In genomic region chr21:41769933-41770332, GRCh38 we compare ENCODE assay signal across 24 cellular contexts. TPM values are rescaled to one million over a fixed set of nuclear protein-coding genes. Genes with fewer than 3 reads are reported as not detected.
DNase-seq lines count a peak whose midpoint lies in the region; ATAC-seq, FAIRE-seq and TF ChIP-seq lines count a peak whose summit lies in the region.
"Had no signal": no experiment of that assay in that cellular context is flagged by ENCODE, and none has a peak within 500 bp of the region (broad histone marks: within the 10 kb centered on the region; RNA-seq: fewer than 3 reads in every experiment).

No MANE protein-coding gene starts in this region.

- H3K9ac ChIP-seq in DND-41 (ENCODE audit: low read depth, low read length) (peak overlapping the region; percentile 63), K562 (ENCODE audit: insufficient read depth in 1 of 2, low read depth in 2 of 2, low read length in 2 of 2) (no peak overlapping the region)
- H3K9ac ChIP-seq: BLaER1 treated with 17β-estradiol and CSF1 and Interleukin-3, amounts not matched to agents 10 nM and 100 nM; SK-N-SH had no signal

- H3K4me3 Mint-ChIP-seq in CD4-positive, CD25-positive, alpha-beta regulatory T cell, result peak overlapping the region; percentile 26 to 79 (median 46)
- H3K4me3 Mint-ChIP-seq in natural killer cell treated with Interleukin-12 subunit alpha and Interleukin-12 subunit beta and Interleukin-15 and Interleukin-18, amount 100 ng/mL, for 72 hours, result no peak overlapping the region
- H3K4me3 Mint-ChIP-seq: activated naive CD8-positive, alpha-beta T cell treated with anti-CD3 and anti-CD28 coated beads for 36 hours; activated T-cell treated with anti-CD3 and anti-CD28 coated beads, Interleukin-2, amount 50 U/mL, for 72 hours had no signal

- no peaks in the 10 kb centered on the region for H3K9me3 ChIP-seq in CD4-positive, CD25-positive, alpha-beta regulatory T cell (ENCODE audit: control insufficient read depth in 2 of 2, low read length in 2 of 2)
- H3K9me3 ChIP-seq in DND-41 (ENCODE audit: insufficient read depth, low read length, severe bottlenecking), result peaks cover 7% of the 10 kb centered on the region
- H3K9me3 ChIP-seq in K562 (replicated peaks; ENCODE audit: control insufficient read depth, insufficient read depth, low read depth, low read length), result no peaks in the 10 kb centered on the region
- H3K9me3 ChIP-seq in mucosa of descending colon, result no peaks in the 10 kb centered on the region
- H3K9me3 ChIP-seq: heart left ventricle, SK-N-SH had no signal

- H3K4me2 ChIP-seq in DND-41 (ENCODE audit: insufficient read depth, low read length), result peak overlapping the region; percentile 60
- H3K4me2 ChIP-seq in K562 (ENCODE audit: insufficient read depth, low read length), result no peak overlapping the region
- H3K4me2 ChIP-seq: BLaER1 treated with 17β-estradiol and CSF1 and Interleukin-3, amounts not matched to agents 10 nM and 100 nM; SK-N-SH; smooth muscle cell had no signal

- peaks cover 9 to 35% (median 17%) of the 10 kb centered on the region in 4 donors for H3K4me1 Mint-ChIP-seq in CD4-positive, CD25-positive, alpha-beta regulatory T cell
- H3K4me1 Mint-ChIP-seq in natural killer cell treated with Interleukin-12 subunit alpha and Interleukin-12 subunit beta and Interleukin-15 and Interleukin-18, amount 100 ng/mL, for 72 hours (ENCODE audit: low read depth in 2 of 2), result peaks cover 21 to 22% of the 10 kb centered on the region in 2 donors

- in situ Hi-C loops in K562 (cut with MboI), result no loop called here

- no peaks in the 10 kb centered on the region for H3K9me1 ChIP-seq in K562 (ENCODE audit: control insufficient read depth, insufficient read depth, low read length)

- no peak for TF ChIP-seq RAD21 in K562 (CRISPR knock-in tag; conservative IDR thresholded peaks at IDR 0.05 in 1 of 2, IDR thresholded peaks at IDR 0.05 in 1 of 2)

- intact Hi-C loops in K562 (cut with micrococcal nuclease), result loop anchor here (10.0 kb wide), 1 partner anchor 485 kb away; no protein-coding TSS in a partner anchor
- intact Hi-C loops in mucosa of descending colon (cut with DNase I, micrococcal nuclease), result loop anchor here (10.0 kb wide), 2 partner anchors 135 to 155 kb away; no protein-coding TSS in a partner anchor

- no peak for FAIRE-seq in K562 (lab: Jason Lieb, UNC)
- FAIRE-seq: astrocyte, GM19239 had no signal

- no peak for ATAC-seq in CD4-positive, CD25-positive, alpha-beta regulatory T cell (ENCODE audit: low read depth in 2 of 2)
- ATAC-seq in DND-41 (ENCODE audit: insufficient read depth, low read depth), result no peak
- peak; percentile 45; the same call in 1 of the 3 replicates for ATAC-seq in K562
- ATAC-seq in mucosa of descending colon, result peak; percentile 18
- no peak for ATAC-seq in natural killer cell treated with Interleukin-12 subunit alpha and Interleukin-12 subunit beta and Interleukin-15 and Interleukin-18, amount 100 ng/mL, for 72 hours
- ATAC-seq: activated T-cell treated with anti-CD3 and anti-CD28 coated beads, Interleukin-2, amount 50 U/mL, for 72 hours; heart left ventricle; left cardiac atrium had no signal

- peaks cover 32% of the 10 kb centered on the region for H3K4me1 ChIP-seq in CD4-positive, CD25-positive, alpha-beta regulatory T cell (ENCODE audit: control insufficient read depth, insufficient read depth, low read length, poor library complexity, severe bottlenecking)
- H3K4me1 ChIP-seq in DND-41 (ENCODE audit: insufficient read depth, low read length) (peaks cover 100% of the 10 kb centered on the region), K562 (replicated peaks in 1 of 2; ENCODE audit: control insufficient read depth in 2 of 2, insufficient read depth in 2 of 2, low read length in 2 of 2) (peaks cover 0 to 5% of the 10 kb centered on the region in 2 experiments; a peak in 2 of 5 replicates), mucosa of descending colon (ENCODE audit: low read depth) (peaks cover 13% of the 10 kb centered on the region)

- no peaks in the 10 kb centered on the region for H3K36me3 ChIP-seq in CD4-positive, CD25-positive, alpha-beta regulatory T cell (ENCODE audit: control insufficient read depth, insufficient read depth, low read length)
- H3K36me3 ChIP-seq in DND-41 (ENCODE audit: insufficient read depth, low read length) (no peaks in the 10 kb centered on the region), K562 (ENCODE audit: control insufficient read depth, insufficient read depth, low read length) (no peaks in the 10 kb centered on the region), mucosa of descending colon (ENCODE audit: low read depth) (no peaks in the 10 kb centered on the region)
- H3K36me3 ChIP-seq: BLaER1 treated with 17β-estradiol and CSF1 and Interleukin-3, amounts not matched to agents 10 nM and 100 nM; heart left ventricle had no signal

- no peaks in the 10 kb centered on the region for H3K36me3 Mint-ChIP-seq in CD4-positive, CD25-positive, alpha-beta regulatory T cell
- H3K36me3 Mint-ChIP-seq in natural killer cell treated with Interleukin-12 subunit alpha and Interleukin-12 subunit beta and Interleukin-15 and Interleukin-18, amount 100 ng/mL, for 72 hours, result peaks cover 10% of the 10 kb centered on the region
- H3K36me3 Mint-ChIP-seq: activated naive CD8-positive, alpha-beta T cell treated with anti-CD3 and anti-CD28 coated beads for 36 hours had no signal

- H3K4me3 ChIP-seq in CD4-positive, CD25-positive, alpha-beta regulatory T cell (ENCODE audit: low read depth, low read length), result no peak overlapping the region
- H3K4me3 ChIP-seq in DND-41 (ENCODE audit: low read depth in 1 of 2, low read length in 2 of 2) (peak overlapping the region in 1 of 2 experiments; percentile 38; a peak in 1 of 4 replicates), K562 (no peak overlapping the region), mucosa of descending colon (no peak overlapping the region)
- H3K4me3 ChIP-seq: BLaER1 treated with 17β-estradiol and CSF1 and Interleukin-3, amounts not matched to agents 10 nM and 100 nM; heart left ventricle; smooth muscle cell had no signal

- 0% methylated on average over 5 of the region's 5 CpGs for WGBS in K562 (ENCODE audit: insufficient coverage, low coverage, missing lambda C conversion rate)

- BruUV-seq in K562 (replicated peaks; lab: Mats Ljungman, UMichigan), result no TSS peak

- H3K27ac Mint-ChIP-seq in CD4-positive, CD25-positive, alpha-beta regulatory T cell, result no peak overlapping the region
- H3K27ac Mint-ChIP-seq in natural killer cell treated with Interleukin-12 subunit alpha and Interleukin-12 subunit beta and Interleukin-15 and Interleukin-18, amount 100 ng/mL, for 72 hours, result no peak overlapping the region
- H3K27ac Mint-ChIP-seq: activated naive CD8-positive, alpha-beta T cell treated with anti-CD3 and anti-CD28 coated beads for 36 hours; activated T-cell treated with anti-CD3 and anti-CD28 coated beads, Interleukin-2, amount 50 U/mL, for 72 hours had no signal

- CTCF ChIA-PET in K562 (lab: Yijun Ruan, JAX; ENCODE audit: low intra/inter-chr PET ratio), result no interaction called here

- H3K27me3 ChIP-seq in CD4-positive, CD25-positive, alpha-beta regulatory T cell (ENCODE audit: control insufficient read depth, insufficient read depth, low read length), result peaks cover 22% of the 10 kb centered on the region
- H3K27me3 ChIP-seq in DND-41 (ENCODE audit: insufficient read depth, low read length, poor library complexity) (no peaks in the 10 kb centered on the region), K562 (ENCODE audit: control insufficient read depth in 2 of 2, insufficient read depth in 2 of 2, low read length in 2 of 2) (peaks cover 56 to 64% of the 10 kb centered on the region in 2 experiments)

- H3K27ac ChIP-seq in CD4-positive, CD25-positive, alpha-beta regulatory T cell (ENCODE audit: insufficient read depth, low read length, poor library complexity, severe bottlenecking), result no peak overlapping the region
- peak overlapping the region; percentile 96 for H3K27ac ChIP-seq in DND-41 (ENCODE audit: low read length)
- H3K27ac ChIP-seq in K562 (ENCODE audit: extremely low read depth, low read depth, low read length), result no peak overlapping the region
- H3K27ac ChIP-seq: BLaER1 treated with 17β-estradiol and CSF1 and Interleukin-3, amounts not matched to agents 10 nM and 100 nM; heart left ventricle had no signal

- no peak for TF ChIP-seq EP300 in K562 (IDR thresholded peaks at IDR 0.05; ENCODE audit: low read length)

- H4K20me1 ChIP-seq in DND-41 (ENCODE audit: insufficient read depth, low read length) (no peaks in the 10 kb centered on the region), K562 (replicated peaks; ENCODE audit: control insufficient read depth, insufficient read depth, low read length) (peaks cover 9% of the 10 kb centered on the region; the same call in 1 of the 2 replicates)

- H3K27me3 Mint-ChIP-seq in CD4-positive, CD25-positive, alpha-beta regulatory T cell, result peaks cover 55% of the 10 kb centered on the region
- peaks cover 55 to 68% of the 10 kb centered on the region in 2 donors for H3K27me3 Mint-ChIP-seq in natural killer cell treated with Interleukin-12 subunit alpha and Interleukin-12 subunit beta and Interleukin-15 and Interleukin-18, amount 100 ng/mL, for 72 hours

- TF ChIP-seq POLR2A in K562 (conservative IDR thresholded peaks at IDR 0.05), result no peak

- TF ChIP-seq CTCF in DND-41 (IDR thresholded peaks at IDR 0.05; ENCODE audit: borderline replicate concordance, extremely low read depth, low read length, poor library complexity, severe bottlenecking) (no peak), K562 (IDR thresholded peaks at IDR 0.05 in 2 of 3, conservative IDR thresholded peaks at IDR 0.05 in 1 of 3; ENCODE audit: insufficient read depth in 2 of 3, low read depth in 1 of 3, low read length in 3 of 3) (no peak), mucosa of descending colon (IDR thresholded peaks at IDR 0.05) (no peak)

- H3K9me3 Mint-ChIP-seq in CD4-positive, CD25-positive, alpha-beta regulatory T cell, result peaks cover 0 to 2% (median 0%) of the 10 kb centered on the region in 7 donors
- no peaks in the 10 kb centered on the region for H3K9me3 Mint-ChIP-seq in natural killer cell treated with Interleukin-12 subunit alpha and Interleukin-12 subunit beta and Interleukin-15 and Interleukin-18, amount 100 ng/mL, for 72 hours
- H3K9me3 Mint-ChIP-seq: activated T-cell treated with anti-CD3 and anti-CD28 coated beads, Interleukin-2, amount 50 U/mL, for 72 hours had no signal

- H3K79me2 ChIP-seq in DND-41 (ENCODE audit: insufficient read depth, low read length), result peaks cover 7% of the 10 kb centered on the region; the same call in 1 of the 2 replicates
- H3K79me2 ChIP-seq in K562 (ENCODE audit: control insufficient read depth, insufficient read depth, low read length), result no peaks in the 10 kb centered on the region

- DNase-seq in CD4-positive, CD25-positive, alpha-beta regulatory T cell, result no peak
- DNase-seq in DND-41 (no peak), K562 (ENCODE audit: extremely low read depth in 1 of 4, low spot score in 3 of 4) (no peak), mucosa of descending colon (no peak), NCI-H2081 treated with DMSO at 0.1 percent for 48 hours (lab: John Stamatoyannopoulos, UW) (no peak), SKM-1 treated with dmso at 0.1 percent for 144 hours (lab: John Stamatoyannopoulos, UW; ENCODE audit: unreplicated experiment) (no peak)
- DNase-seq in natural killer cell treated with Interleukin-12 subunit alpha and Interleukin-12 subunit beta and Interleukin-15 and Interleukin-18, amount 100 ng/mL, for 72 hours (ENCODE audit: low spot score), result no peak
- DNase-seq: activated CD4-positive, alpha-beta T cell treated with anti-CD3 and anti-CD28 coated beads for 4 hours; activated naive CD8-positive, alpha-beta T cell treated with anti-CD3 and anti-CD28 coated beads for 36 hours; activated T-cell treated with anti-CD3 and anti-CD28 coated beads, Interleukin-2, amount 50 U/mL, for 72 hours; foreskin fibroblast; heart left ventricle; KG1; left cardiac atrium; MM.1S; NCI-H1436; NCI-H526 treated with DMSO at 0.1 percent for 48 hours; SK-N-SH; substantia nigra had no signal

- POLR2A ChIA-PET in K562 (lab: Yijun Ruan, JAX), result interaction anchor here (0.7 kb wide), 1 partner anchor 17 kb away, joined by 4 read pairs; no protein-coding TSS in a partner anchor

- H2AFZ ChIP-seq in DND-41 (ENCODE audit: low read depth, low read length) (no peak overlapping the region), K562 (ENCODE audit: low read depth, low read length) (no peak overlapping the region)

RNA-seq across cellular contexts. Expression of gene RIPK4, which starts 3.1 kb away (rescaled TPM):
- total RNA-seq in CD4-positive, CD25-positive, alpha-beta regulatory T cell, result 0.52 TPM
- under 1 TPM in 2 of 4 donors, not detected in 2; 0.39 to 0.41 TPM for polyA plus RNA-seq in CD4-positive, CD25-positive, alpha-beta regulatory T cell
- not detected in 2 replicates for total RNA-seq in K562 (2011; cell fraction: chromatin; rRNA removed; ENCODE audit: low replicate concordance)
- total RNA-seq in K562 (2011; cell fraction: nucleolus; rRNA removed), result not detected in 2 replicates
- total RNA-seq in K562 (2011; cell fraction: nucleoplasm; rRNA removed), result 0.07 TPM in 1 of 2 replicates, not detected in the other
- total RNA-seq in K562 (2014; rRNA removed) (not detected in 2 replicates), K562 (2014; rRNA removed; fragmentation: Illumina TruSeq; extraction: Trizol) (not detected in 2 replicates), K562 (2015; rRNA removed; fragmentation: Illumina TruSeq; extraction: Trizol) (not detected in 2 replicates), K562 (2021) (0.09 TPM in 1 of 2 replicates, not detected in the other), mucosa of descending colon (10 to 100 TPM in 2 of 3 donors, 1 to 10 TPM in 1; 5.1 to 14.8 (median 10.2) TPM)
- polyA plus RNA-seq in K562 (2011; rRNA removed) (not detected in 2 replicates), K562 (2014; fragmentation: Illumina TruSeq; extraction: Trizol) (not detected in 2 replicates), K562 (2014; fragmentation: Nextera tagmentation; extraction: Ambion mirVana) (not detected), K562 (2014; rRNA removed) (not detected in 2 replicates)
- not detected in 2 replicates for polyA plus RNA-seq in K562 (2011; cell fraction: cytosol; rRNA removed)
- polyA plus RNA-seq in K562 (2011; cell fraction: nucleus; rRNA removed), result not detected in 2 replicates
- polyA plus RNA-seq in K562 (2012), result not detected in 2 replicates
- polyA minus RNA-seq in K562 (2011; rRNA and poly(A)+ RNA removed), result not detected in 2 replicates
- polyA minus RNA-seq in K562 (2011; cell fraction: cytosol; rRNA and poly(A)+ RNA removed), result not detected in 2 replicates
- not detected in 2 replicates for polyA minus RNA-seq in K562 (2011; cell fraction: nucleus; rRNA and poly(A)+ RNA removed)
- under 1 TPM in 1 of 2 donors, not detected in 1; 0.11 TPM for total RNA-seq in natural killer cell treated with Interleukin-12 subunit alpha and Interleukin-12 subunit beta and Interleukin-15 and Interleukin-18, amount 100 ng/mL, for 72 hours
- total RNA-seq: T-helper 2 cell treated with Interferon-gamma antibody and Interleukin-4, amounts not matched to agents 100 ng/mL and 5 ng/mL, for 36 hours had no signal

Comparison
In these comparisons a context has a peak if more than half of its experiments do, and no peak if none do; other contexts are left out.
1. ATAC-seq: peak in K562 (single experiment) and mucosa of descending colon (single experiment); none in CD4-positive, CD25-positive, alpha-beta regulatory T cell (0 of 2), DND-41 (single experiment) and natural killer cell treated with Interleukin-12 subunit alpha and Interleukin-12 subunit beta and Interleukin-15 and Interleukin-18, amount 100 ng/mL, for 72 hours (0 of 2).